ENCODE assay signal across 1 cellular context in the genomic region with DNA sequence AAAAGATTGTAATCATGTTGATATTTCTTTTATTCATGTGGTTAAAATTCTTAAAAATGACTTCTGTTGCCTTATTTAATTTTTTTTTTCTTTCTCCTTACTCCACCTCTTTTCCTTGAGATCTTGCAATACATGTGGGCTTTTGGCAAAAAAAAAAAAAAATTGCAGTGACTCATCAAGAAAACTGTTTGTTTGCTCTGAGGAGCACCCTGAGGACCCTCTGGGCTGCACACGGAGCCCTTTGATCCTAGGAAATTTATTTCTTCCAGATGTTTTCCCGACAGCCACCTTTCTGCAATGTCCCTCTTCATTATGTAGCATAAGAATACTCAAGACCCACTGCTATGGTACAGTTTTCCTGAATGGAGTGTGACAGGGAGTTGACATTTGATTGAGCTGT.
TF ChIP-seq lines count a peak whose summit lies in the region.

No MANE protein-coding gene starts in this region.

TF ChIP-seq in GM23338, 12 proteins besides CTCF, POLR2A, EP300 and RAD21 (continued from another document):
- TF ChIP-seq ZNF462 (CRISPR knock-in tag; IDR thresholded peaks at IDR 0.05) (no peak), JUNB (IDR thresholded peaks at IDR 0.05; ENCODE audit: unreplicated experiment) (no peak), POLR2AphosphoS5 (IDR thresholded peaks at IDR 0.05; ENCODE audit: low read depth) (no peak), EZH2 (IDR thresholded peaks at IDR 0.05; ENCODE audit: low read depth, unreplicated experiment) (no peak)
